8 cellular contexts compared by ENCODE assay signal in genomic region chr13:52569904-52570602, GRCh38.
DNase-seq lines count a peak whose midpoint lies in the region; ATAC-seq, FAIRE-seq and TF ChIP-seq lines count a peak whose summit lies in the region.
"Not testable (repeated sequence)": the region's sequence is repeated elsewhere in the genome, so short reads cannot be mapped to it uniquely, and the experiment has no call there.

No MANE protein-coding gene starts in this region.

- not testable (repeated sequence) for H2AFZ ChIP-seq in H1 (ENCODE audit: low read length); HepG2 (ENCODE audit: low read length)

- H3K4me1 ChIP-seq in H1 (replicated peaks in 1 of 4; ENCODE audit: control insufficient read depth in 3 of 4, insufficient read depth in 4 of 4, low read length in 3 of 4); HepG2 (ENCODE audit: insufficient read depth, low read length): not testable (repeated sequence)

- peak overlapping the region; percentile 31 to 54; a peak in 2 of 4 replicates for H3K4me2 ChIP-seq in H1 (ENCODE audit: insufficient read depth in 1 of 2, low read depth in 2 of 2, low read length in 2 of 2)
- not testable (repeated sequence) for H3K4me2 ChIP-seq in HepG2 (ENCODE audit: low read depth, low read length)

- H3K27ac ChIP-seq in H1 (ENCODE audit: low read depth, low read length); HepG2 (ENCODE audit: extremely low read length, insufficient read depth, low read length): not testable (repeated sequence)

- FAIRE-seq in H1 (lab: Jason Lieb, UNC) (peak; percentile 99), HepG2 (lab: Jason Lieb, UNC) (peak; percentile 37)

- H3K23me2 ChIP-seq in H1 (ENCODE audit: low read depth, low read length) = not testable (repeated sequence)

- TF ChIP-seq POLR2A in H1 (IDR thresholded peaks at IDR 0.05; ENCODE audit: control extremely low read depth in 1 of 2, low read depth in 2 of 2, low read length in 2 of 2); HepG2 (IDR thresholded peaks at IDR 0.05; ENCODE audit: insufficient read depth in 1 of 2, low read depth in 2 of 2, low read length in 2 of 2): not testable (repeated sequence)

- H3K36me3 ChIP-seq in H1 (ENCODE audit: control insufficient read depth in 2 of 4, insufficient read depth in 4 of 4, low read length in 3 of 4); HepG2 (replicated peaks in 1 of 2; ENCODE audit: control insufficient read depth in 1 of 2, insufficient read depth in 2 of 2, low read length in 2 of 2): not testable (repeated sequence)

- H4K8ac ChIP-seq in H1 (ENCODE audit: extremely low read depth, insufficient read depth, low read length) = not testable (repeated sequence)

- peak; percentile 53 for ATAC-seq in GM21367 (IDR thresholded peaks at IDR 0.05; ENCODE audit: unreplicated experiment)
- peak; percentile 64 for ATAC-seq in HG03442 (IDR thresholded peaks at IDR 0.05; ENCODE audit: unreplicated experiment)
- peak; percentile 28 to 56 for ATAC-seq in activated CD4-positive, CD25-positive, alpha-beta regulatory T cell treated with anti-CD3 and anti-CD28 coated beads, Interleukin-2, amount 50 U/mL, for 24 hours
- ATAC-seq in HepG2 = peak; percentile 100

- not testable (repeated sequence) for H2AK5ac ChIP-seq in H1 (ENCODE audit: low read depth, low read length)

- H3K18ac ChIP-seq in H1 (ENCODE audit: extremely low read depth, low read length) = not testable (repeated sequence)

- H3K4me3 ChIP-seq in H1 (ENCODE audit: extremely low read depth in 1 of 4, insufficient read depth in 2 of 4, low read depth in 3 of 4, low read length in 4 of 4) = peak overlapping the region in 2 of 4 experiments; percentile 13 to 43; a peak in 2 of 8 replicates
- not testable (repeated sequence) for H3K4me3 ChIP-seq in HepG2 (replicated peaks in 1 of 3; ENCODE audit: insufficient read depth in 1 of 3, low read depth in 2 of 3, low read length in 3 of 3)

- H3K9me3 ChIP-seq in H1 (ENCODE audit: insufficient read depth in 2 of 2, low read depth in 1 of 2, low read length in 1 of 2); HepG2 (ENCODE audit: low read length): not testable (repeated sequence)

- H4K5ac ChIP-seq in H1 (ENCODE audit: insufficient read length, low read depth, low read length) = not testable (repeated sequence)

- H3K79me2 ChIP-seq in H1 (ENCODE audit: control insufficient read depth in 1 of 2, insufficient read depth in 2 of 2, low read length in 2 of 2); HepG2 (ENCODE audit: insufficient read depth, low read length): not testable (repeated sequence)

- H4K20me1 ChIP-seq in H1 (replicated peaks in 1 of 2; ENCODE audit: control insufficient read depth in 1 of 2, insufficient read depth in 2 of 2, low read length in 2 of 2); HepG2 (ENCODE audit: insufficient read depth, low read length): not testable (repeated sequence)

- POLR2A ChIA-PET in H1 (lab: Charles Lee; ENCODE audit: partially characterized antibody) = interaction anchor here (0.7 kb wide), 1 partner anchor 54 kb away, joined by 3 read pairs; no protein-coding TSS in a partner anchor
- POLR2A ChIA-PET in HepG2 (lab: Yijun Ruan, JAX) = not testable (repeated sequence)

- CTCF ChIA-PET in H1 (lab: Charles Lee; ENCODE audit: partially characterized antibody) = interaction anchor here (0.7 to 0.8 kb wide), 2 partner anchors 65 to 219 kb away, joined by 3 read pairs; no protein-coding TSS in a partner anchor
- CTCF ChIA-PET in HepG2 (lab: Yijun Ruan, JAX; ENCODE audit: low intra/inter-chr PET ratio, low total read pairs) = not testable (repeated sequence)

- intact Hi-C loops in HepG2 (cut with micrococcal nuclease; ENCODE audit: unreplicated experiment) = not testable (repeated sequence)

- not testable (repeated sequence) for H2BK120ac ChIP-seq in H1 (replicated peaks; ENCODE audit: low read depth, low read length)

- not testable (repeated sequence) for TF ChIP-seq CTCF in H1 (IDR thresholded peaks at IDR 0.05; ENCODE audit: control extremely low read depth in 1 of 3, insufficient read depth in 1 of 3, low read depth in 1 of 3, low read length in 3 of 3)
- peak; percentile 66 for TF ChIP-seq CTCF in HepG2 (CRISPR knock-in tag; IDR thresholded peaks at IDR 0.05)

- not testable (repeated sequence) for H3K9ac ChIP-seq in H1 (replicated peaks in 1 of 4; ENCODE audit: extremely low read depth in 1 of 4, low read depth in 3 of 4, low read length in 3 of 4); HepG2 (ENCODE audit: insufficient read depth, low read depth, low read length)

- not testable (repeated sequence) for H4K91ac ChIP-seq in H1 (replicated peaks; ENCODE audit: insufficient read length, low read length)

- not testable (repeated sequence) for H2BK20ac ChIP-seq in H1 (ENCODE audit: low read length)

- not testable (repeated sequence) for H2BK15ac ChIP-seq in H1 (ENCODE audit: low read length)

- no CpG with 5 or more reads among the region's 9 CpGs for WGBS in H1 (ENCODE audit: extremely low coverage in 1 of 2, insufficient coverage in 1 of 2, insufficient read length in 1 of 2, insufficient replicate concordance in 2 of 2, low coverage in 1 of 2, low lambda C conversion rate in 2 of 2, missing lambda C conversion rate in 1 of 2), 2 experiments
- WGBS in HepG2 (ENCODE audit: low lambda C conversion rate) = 0% methylated on average over 2 of the region's 9 CpGs

- not testable (repeated sequence) for H2BK12ac ChIP-seq in H1 (ENCODE audit: low read depth, low read length)

- not testable (repeated sequence) for H3K14ac ChIP-seq in H1 (ENCODE audit: insufficient read length)

- BruUV-seq in HepG2 (replicated peaks; lab: Mats Ljungman, UMichigan) = not testable (repeated sequence)

- not testable (repeated sequence) for H3K4ac ChIP-seq in H1 (replicated peaks; ENCODE audit: insufficient read length, low read depth, low read length)

- TF ChIP-seq EP300 in H1 (IDR thresholded peaks at IDR 0.05; ENCODE audit: borderline replicate concordance in 1 of 2, low read depth in 2 of 2, low read length in 2 of 2); HepG2 (IDR thresholded peaks at IDR 0.05; ENCODE audit: low read depth in 2 of 2, low read length in 2 of 2); HepG2 (CRISPR knock-in tag; IDR thresholded peaks at IDR 0.05; ENCODE audit: borderline replicate concordance): not testable (repeated sequence)

- H2BK5ac ChIP-seq in H1 (ENCODE audit: low read depth, low read length) = not testable (repeated sequence)

- H3K23ac ChIP-seq in H1 (ENCODE audit: insufficient read length) = not testable (repeated sequence)

- TF ChIP-seq RAD21 in H1 (IDR thresholded peaks at IDR 0.05 in 1 of 2, conservative IDR thresholded peaks at IDR 0.05 in 1 of 2; ENCODE audit: low read depth in 2 of 2, low read length in 2 of 2) = peak in 1 of 2 experiments; percentile 17; a peak in 1 of 4 replicates
- TF ChIP-seq RAD21 in HepG2 (CRISPR knock-in tag; IDR thresholded peaks at IDR 0.05) = not testable (repeated sequence)

- DNase-seq in DMS 273 (lab: John Stamatoyannopoulos, UW; ENCODE audit: unreplicated experiment) (peak; percentile 68), NCI-H446 (lab: John Stamatoyannopoulos, UW) (peak; percentile 5 to 35), H1 (ENCODE audit: low read depth in 1 of 2, low spot score in 2 of 2) (peak in 1 of 2 experiments; percentile 0), HepG2 (ENCODE audit: low spot score) (peak; percentile 39)
- peak; percentile 8 for DNase-seq in stimulated activated CD4-positive, alpha-beta T cell treated with anti-CD3 and anti-CD28 coated beads, Interleukin-1b, Interleukin-23, amount 100 ng/mL, for 48 hours

- not testable (repeated sequence) for H3K79me1 ChIP-seq in H1 (ENCODE audit: low read depth, low read length)

- in situ Hi-C loops in HepG2 (cut with HindIII; ENCODE audit: extremely low pct_ligation_motif_present, low pct_unique_long_range_greater_than_20kb) = not testable (repeated sequence)

- not testable (repeated sequence) for H3K56ac ChIP-seq in H1 (replicated peaks; ENCODE audit: insufficient read length, low read depth, low read length)

- not testable (repeated sequence) for H3K27me3 ChIP-seq in H1 (replicated peaks in 1 of 4; ENCODE audit: control insufficient read depth in 3 of 4, extremely low read depth in 1 of 4, insufficient read depth in 3 of 4, low read length in 3 of 4); HepG2 (ENCODE audit: control insufficient read depth in 1 of 2, insufficient read depth in 2 of 2, low read length in 2 of 2)

TF ChIP-seq in HepG2, 621 proteins besides CTCF, POLR2A, EP300 and RAD21:
- TF ChIP-seq STAG1 (CRISPR knock-in tag; IDR thresholded peaks at IDR 0.05) (peak; percentile 57), SMC3 (IDR thresholded peaks at IDR 0.05; ENCODE audit: low read length) (peak; percentile 22; the same call in 1 of the 2 replicates)

Comparison
In these comparisons a context has a peak if more than half of its experiments do, and no peak if none do; other contexts are left out.
1. ATAC-seq: peak in every context shown above with its lines; median percentile 100 in HepG2; 64 in HG03442; 53 in GM21367; 42 in activated CD4-positive, CD25-positive, alpha-beta regulatory T cell treated with anti-CD3 and anti-CD28 coated beads, Interleukin-2, amount 50 U/mL, for 24 hours.